In the genomic region with DNA sequence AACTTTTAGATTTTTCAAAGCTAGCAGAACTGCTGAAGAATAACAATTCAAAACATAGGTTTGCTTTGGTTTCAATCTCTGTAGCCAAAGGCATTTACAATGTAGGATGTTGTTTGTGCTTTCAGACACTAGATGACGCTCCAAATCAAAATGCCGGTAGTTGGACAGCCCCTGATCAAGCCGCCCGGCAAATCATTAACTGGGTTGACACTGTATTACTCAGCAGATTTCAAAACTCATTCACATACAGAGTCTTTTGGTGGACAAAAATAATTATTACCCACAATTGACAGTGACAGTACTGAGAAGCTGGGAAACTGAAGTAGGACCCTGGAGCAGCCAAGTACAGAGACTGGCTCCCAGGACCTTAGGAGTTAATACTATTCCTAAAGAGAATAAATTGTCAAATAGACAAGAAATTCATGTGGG, we compare ENCODE assay signal across 1 cellular context.
TF ChIP-seq lines count a peak whose summit lies in the region.

No MANE protein-coding gene starts in this region.

TF ChIP-seq in HepG2, 621 proteins besides CTCF, POLR2A, EP300 and RAD21 (continued from another document and continues in another):
- TF ChIP-seq ZNF318 (CRISPR knock-in tag; IDR thresholded peaks at IDR 0.05): no peak
- TF ChIP-seq TCF7L2 (IDR thresholded peaks at IDR 0.05; ENCODE audit: low read depth, low read length): no peak
- TF ChIP-seq ZNF879 (CRISPR knock-in tag; IDR thresholded peaks at IDR 0.05): no peak
- TF ChIP-seq REXO4 (CRISPR knock-in tag; IDR thresholded peaks at IDR 0.05; ENCODE audit: borderline replicate concordance): no peak
- TF ChIP-seq MEIS2 (CRISPR knock-in tag; IDR thresholded peaks at IDR 0.05): no peak
- TF ChIP-seq FIP1L1 (IDR thresholded peaks at IDR 0.05; ENCODE audit: borderline replicate concordance, insufficient read depth, low read depth, low read length): no peak
- TF ChIP-seq KLF16 (CRISPR knock-in tag; IDR thresholded peaks at IDR 0.05): peak in 1 of 2 experiments; percentile 58; a peak in 1 of 4 replicates
- TF ChIP-seq, protein P1, sequence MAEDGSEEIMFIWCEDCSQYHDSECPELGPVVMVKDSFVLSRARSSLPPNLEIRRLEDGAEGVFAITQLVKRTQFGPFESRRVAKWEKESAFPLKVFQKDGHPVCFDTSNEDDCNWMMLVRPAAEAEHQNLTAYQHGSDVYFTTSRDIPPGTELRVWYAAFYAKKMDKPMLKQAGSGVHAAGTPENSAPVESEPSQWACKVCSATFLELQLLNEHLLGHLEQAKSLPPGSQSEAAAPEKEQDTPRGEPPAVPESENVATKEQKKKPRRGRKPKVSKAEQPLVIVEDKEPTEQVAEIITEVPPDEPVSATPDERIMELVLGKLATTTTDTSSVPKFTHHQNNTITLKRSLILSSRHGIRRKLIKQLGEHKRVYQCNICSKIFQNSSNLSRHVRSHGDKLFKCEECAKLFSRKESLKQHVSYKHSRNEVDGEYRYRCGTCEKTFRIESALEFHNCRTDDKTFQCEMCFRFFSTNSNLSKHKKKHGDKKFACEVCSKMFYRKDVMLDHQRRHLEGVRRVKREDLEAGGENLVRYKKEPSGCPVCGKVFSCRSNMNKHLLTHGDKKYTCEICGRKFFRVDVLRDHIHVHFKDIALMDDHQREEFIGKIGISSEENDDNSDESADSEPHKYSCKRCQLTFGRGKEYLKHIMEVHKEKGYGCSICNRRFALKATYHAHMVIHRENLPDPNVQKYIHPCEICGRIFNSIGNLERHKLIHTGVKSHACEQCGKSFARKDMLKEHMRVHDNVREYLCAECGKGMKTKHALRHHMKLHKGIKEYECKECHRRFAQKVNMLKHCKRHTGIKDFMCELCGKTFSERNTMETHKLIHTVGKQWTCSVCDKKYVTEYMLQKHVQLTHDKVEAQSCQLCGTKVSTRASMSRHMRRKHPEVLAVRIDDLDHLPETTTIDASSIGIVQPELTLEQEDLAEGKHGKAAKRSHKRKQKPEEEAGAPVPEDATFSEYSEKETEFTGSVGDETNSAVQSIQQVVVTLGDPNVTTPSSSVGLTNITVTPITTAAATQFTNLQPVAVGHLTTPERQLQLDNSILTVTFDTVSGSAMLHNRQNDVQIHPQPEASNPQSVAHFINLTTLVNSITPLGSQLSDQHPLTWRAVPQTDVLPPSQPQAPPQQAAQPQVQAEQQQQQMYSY (CRISPR knock-in tag; IDR thresholded peaks at IDR 0.05): no peak
- TF ChIP-seq, protein P2, sequence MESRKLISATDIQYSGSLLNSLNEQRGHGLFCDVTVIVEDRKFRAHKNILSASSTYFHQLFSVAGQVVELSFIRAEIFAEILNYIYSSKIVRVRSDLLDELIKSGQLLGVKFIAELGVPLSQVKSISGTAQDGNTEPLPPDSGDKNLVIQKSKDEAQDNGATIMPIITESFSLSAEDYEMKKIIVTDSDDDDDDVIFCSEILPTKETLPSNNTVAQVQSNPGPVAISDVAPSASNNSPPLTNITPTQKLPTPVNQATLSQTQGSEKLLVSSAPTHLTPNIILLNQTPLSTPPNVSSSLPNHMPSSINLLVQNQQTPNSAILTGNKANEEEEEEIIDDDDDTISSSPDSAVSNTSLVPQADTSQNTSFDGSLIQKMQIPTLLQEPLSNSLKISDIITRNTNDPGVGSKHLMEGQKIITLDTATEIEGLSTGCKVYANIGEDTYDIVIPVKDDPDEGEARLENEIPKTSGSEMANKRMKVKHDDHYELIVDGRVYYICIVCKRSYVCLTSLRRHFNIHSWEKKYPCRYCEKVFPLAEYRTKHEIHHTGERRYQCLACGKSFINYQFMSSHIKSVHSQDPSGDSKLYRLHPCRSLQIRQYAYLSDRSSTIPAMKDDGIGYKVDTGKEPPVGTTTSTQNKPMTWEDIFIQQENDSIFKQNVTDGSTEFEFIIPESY (CRISPR knock-in tag; IDR thresholded peaks at IDR 0.05): no peak
- TF ChIP-seq, protein P3, sequence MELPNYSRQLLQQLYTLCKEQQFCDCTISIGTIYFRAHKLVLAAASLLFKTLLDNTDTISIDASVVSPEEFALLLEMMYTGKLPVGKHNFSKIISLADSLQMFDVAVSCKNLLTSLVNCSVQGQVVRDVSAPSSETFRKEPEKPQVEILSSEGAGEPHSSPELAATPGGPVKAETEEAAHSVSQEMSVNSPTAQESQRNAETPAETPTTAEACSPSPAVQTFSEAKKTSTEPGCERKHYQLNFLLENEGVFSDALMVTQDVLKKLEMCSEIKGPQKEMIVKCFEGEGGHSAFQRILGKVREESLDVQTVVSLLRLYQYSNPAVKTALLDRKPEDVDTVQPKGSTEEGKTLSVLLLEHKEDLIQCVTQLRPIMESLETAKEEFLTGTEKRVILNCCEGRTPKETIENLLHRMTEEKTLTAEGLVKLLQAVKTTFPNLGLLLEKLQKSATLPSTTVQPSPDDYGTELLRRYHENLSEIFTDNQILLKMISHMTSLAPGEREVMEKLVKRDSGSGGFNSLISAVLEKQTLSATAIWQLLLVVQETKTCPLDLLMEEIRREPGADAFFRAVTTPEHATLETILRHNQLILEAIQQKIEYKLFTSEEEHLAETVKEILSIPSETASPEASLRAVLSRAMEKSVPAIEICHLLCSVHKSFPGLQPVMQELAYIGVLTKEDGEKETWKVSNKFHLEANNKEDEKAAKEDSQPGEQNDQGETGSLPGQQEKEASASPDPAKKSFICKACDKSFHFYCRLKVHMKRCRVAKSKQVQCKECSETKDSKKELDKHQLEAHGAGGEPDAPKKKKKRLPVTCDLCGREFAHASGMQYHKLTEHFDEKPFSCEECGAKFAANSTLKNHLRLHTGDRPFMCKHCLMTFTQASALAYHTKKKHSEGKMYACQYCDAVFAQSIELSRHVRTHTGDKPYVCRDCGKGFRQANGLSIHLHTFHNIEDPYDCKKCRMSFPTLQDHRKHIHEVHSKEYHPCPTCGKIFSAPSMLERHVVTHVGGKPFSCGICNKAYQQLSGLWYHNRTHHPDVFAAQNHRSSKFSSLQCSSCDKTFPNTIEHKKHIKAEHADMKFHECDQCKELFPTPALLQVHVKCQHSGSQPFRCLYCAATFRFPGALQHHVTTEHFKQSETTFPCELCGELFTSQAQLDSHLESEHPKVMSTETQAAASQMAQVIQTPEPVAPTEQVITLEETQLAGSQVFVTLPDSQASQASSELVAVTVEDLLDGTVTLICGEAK (IDR thresholded peaks at IDR 0.05): no peak
- TF ChIP-seq, protein P3 (CRISPR knock-in tag; IDR thresholded peaks at IDR 0.05): no peak
- no peak for TF ChIP-seq WIZ (CRISPR knock-in tag; IDR thresholded peaks at IDR 0.05)
- TF ChIP-seq ZNF777 (CRISPR knock-in tag; IDR thresholded peaks at IDR 0.05): no peak
- no peak for TF ChIP-seq FOXK1 (CRISPR knock-in tag; IDR thresholded peaks at IDR 0.05; ENCODE audit: borderline replicate concordance, low read depth)
- TF ChIP-seq ZNF382 (CRISPR knock-in tag; IDR thresholded peaks at IDR 0.05; ENCODE audit: borderline replicate concordance): no peak
- TF ChIP-seq ZNF230 (CRISPR knock-in tag; IDR thresholded peaks at IDR 0.05): no peak
- TF ChIP-seq, protein P4, sequence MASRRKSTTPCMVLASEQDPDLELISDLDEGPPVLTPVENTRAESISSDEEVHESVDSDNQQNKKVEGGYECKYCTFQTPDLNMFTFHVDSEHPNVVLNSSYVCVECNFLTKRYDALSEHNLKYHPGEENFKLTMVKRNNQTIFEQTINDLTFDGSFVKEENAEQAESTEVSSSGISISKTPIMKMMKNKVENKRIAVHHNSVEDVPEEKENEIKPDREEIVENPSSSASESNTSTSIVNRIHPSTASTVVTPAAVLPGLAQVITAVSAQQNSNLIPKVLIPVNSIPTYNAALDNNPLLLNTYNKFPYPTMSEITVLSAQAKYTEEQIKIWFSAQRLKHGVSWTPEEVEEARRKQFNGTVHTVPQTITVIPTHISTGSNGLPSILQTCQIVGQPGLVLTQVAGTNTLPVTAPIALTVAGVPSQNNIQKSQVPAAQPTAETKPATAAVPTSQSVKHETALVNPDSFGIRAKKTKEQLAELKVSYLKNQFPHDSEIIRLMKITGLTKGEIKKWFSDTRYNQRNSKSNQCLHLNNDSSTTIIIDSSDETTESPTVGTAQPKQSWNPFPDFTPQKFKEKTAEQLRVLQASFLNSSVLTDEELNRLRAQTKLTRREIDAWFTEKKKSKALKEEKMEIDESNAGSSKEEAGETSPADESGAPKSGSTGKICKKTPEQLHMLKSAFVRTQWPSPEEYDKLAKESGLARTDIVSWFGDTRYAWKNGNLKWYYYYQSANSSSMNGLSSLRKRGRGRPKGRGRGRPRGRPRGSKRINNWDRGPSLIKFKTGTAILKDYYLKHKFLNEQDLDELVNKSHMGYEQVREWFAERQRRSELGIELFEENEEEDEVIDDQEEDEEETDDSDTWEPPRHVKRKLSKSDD (CRISPR knock-in tag; IDR thresholded peaks at IDR 0.05; ENCODE audit: low read depth): no peak
- TF ChIP-seq ZNF598 (CRISPR knock-in tag; IDR thresholded peaks at IDR 0.05; ENCODE audit: borderline replicate concordance): no peak
- no peak for TF ChIP-seq ZNF800 (CRISPR knock-in tag; IDR thresholded peaks at IDR 0.05)
- no peak for TF ChIP-seq ZSCAN12 (CRISPR knock-in tag; IDR thresholded peaks at IDR 0.05)
